15 cellular contexts compared by ENCODE assay signal in genomic region chr19:48866692-48867091, GRCh38. TPM values are rescaled to one million over a fixed set of nuclear protein-coding genes. Genes with fewer than 3 reads are reported as not detected.
DNase-seq lines count a peak whose midpoint lies in the region; ATAC-seq, FAIRE-seq and TF ChIP-seq lines count a peak whose summit lies in the region.
"Had no signal": no experiment of that assay in that cellular context is flagged by ENCODE, and none has a peak within 500 bp of the region (broad histone marks: within the 10 kb centered on the region; RNA-seq: fewer than 3 reads in every experiment).

No MANE protein-coding gene starts in this region.

- H3K4me2 ChIP-seq in DOHH2 (ENCODE audit: low read length) (peak overlapping the region; percentile 57), astrocyte (ENCODE audit: low read length) (peak overlapping the region; percentile 98)

- H3K4me3 Mint-ChIP-seq in astrocyte (ENCODE audit: unreplicated experiment), result peak overlapping the region; percentile 87
- no peak overlapping the region for H3K4me3 Mint-ChIP-seq in naive thymus-derived CD4-positive, alpha-beta T cell
- H3K4me3 Mint-ChIP-seq: T-helper 17 cell had no signal

- no peaks in the 10 kb centered on the region for H3F3A ChIP-seq in DOHH2 (ENCODE audit: control insufficient read depth, insufficient read depth)

- no peaks in the 10 kb centered on the region for H3K27me3 ChIP-seq in DOHH2 (ENCODE audit: control insufficient read depth, low read length)
- no peaks in the 10 kb centered on the region for H3K27me3 ChIP-seq in astrocyte (ENCODE audit: insufficient read depth, low read length)
- H3K27me3 ChIP-seq in pancreas, result no peaks in the 10 kb centered on the region
- no peaks in the 10 kb centered on the region for H3K27me3 ChIP-seq in uterus
- H3K27me3 ChIP-seq in HAP-1 (ENCODE audit: low read depth), result no peaks in the 10 kb centered on the region
- H3K27me3 ChIP-seq in naive thymus-derived CD4-positive, alpha-beta T cell (ENCODE audit: control insufficient read depth in 2 of 2, insufficient read depth in 2 of 2, low read length in 2 of 2), result no peaks in the 10 kb centered on the region
- H3K27me3 ChIP-seq: upper lobe of right lung had no signal

- H3K79me2 ChIP-seq in DOHH2 (ENCODE audit: control insufficient read depth, low read length), result no peaks in the 10 kb centered on the region
- H3K79me2 ChIP-seq in astrocyte (ENCODE audit: insufficient read depth, low read length), result peaks cover 14% of the 10 kb centered on the region

- CTCF ChIA-PET in naive thymus-derived CD4-positive, alpha-beta T cell (lab: Charles Lee), result interaction anchor here (0.6 kb wide), 2 partner anchors 26 to 1455 kb away, joined by 3 to 4 read pairs; no protein-coding TSS in a partner anchor

- intact Hi-C loops in sciatic nerve (cut with DNase I), result no loop called here
- intact Hi-C loops in pancreas (cut with DNase I), result no loop called here
- intact Hi-C loops in uterus (cut with DNase I; ENCODE audit: low total_unique reads), result no loop called here
- intact Hi-C loops in naive thymus-derived CD4-positive, alpha-beta T cell (cut with micrococcal nuclease), result no loop called here

- POLR2A ChIA-PET in naive thymus-derived CD4-positive, alpha-beta T cell (lab: Charles Lee), result interaction anchor here (1.1 kb wide), 1 partner anchor 15 kb away, joined by 3 read pairs; no protein-coding TSS in a partner anchor

- WGBS in pancreas, 2 donors, result 65 to 84% methylated on average over 6 of the region's 6 CpGs

- H3K4me3 ChIP-seq in DOHH2 (ENCODE audit: low read length) (no peak overlapping the region), astrocyte (ENCODE audit: insufficient read depth, low read depth, low read length) (no peak overlapping the region), fibroblast of villous mesenchyme (ENCODE audit: low read depth, low read length) (peak overlapping the region; percentile 1), pancreas (no peak overlapping the region), uterus (no peak overlapping the region), HAP-1 (no peak overlapping the region)
- H3K4me3 ChIP-seq in naive thymus-derived CD4-positive, alpha-beta T cell (ENCODE audit: low read length), result no peak overlapping the region
- H3K4me3 ChIP-seq: mucosa of descending colon had no signal

- peaks cover 14% of the 10 kb centered on the region for H3K36me3 Mint-ChIP-seq in astrocyte (ENCODE audit: low read depth, unreplicated experiment)
- no peaks in the 10 kb centered on the region for H3K36me3 Mint-ChIP-seq in naive thymus-derived CD4-positive, alpha-beta T cell

- H3K4me1 ChIP-seq in DOHH2 (ENCODE audit: control insufficient read depth, low read length) (peaks cover 30% of the 10 kb centered on the region), astrocyte (ENCODE audit: insufficient read depth, low read length) (peaks cover 15% of the 10 kb centered on the region), pancreas (no peaks in the 10 kb centered on the region), uterus (peaks cover 6 to 7% of the 10 kb centered on the region in 2 donors), HAP-1 (peaks cover 10% of the 10 kb centered on the region)
- peaks cover 0 to under 1% of the 10 kb centered on the region in 2 donors for H3K4me1 ChIP-seq in naive thymus-derived CD4-positive, alpha-beta T cell (ENCODE audit: control insufficient read depth in 2 of 2, insufficient read depth in 2 of 2, low read length in 2 of 2)

- ATAC-seq in sciatic nerve (peak; percentile 6), pancreas (no peak)
- ATAC-seq in naive thymus-derived CD4-positive, alpha-beta T cell, result no peak
- ATAC-seq: T-helper 17 cell, upper lobe of right lung had no signal

- peaks cover 2% of the 10 kb centered on the region for H3K27me3 Mint-ChIP-seq in astrocyte (ENCODE audit: low read depth, unreplicated experiment)
- H3K27me3 Mint-ChIP-seq in naive thymus-derived CD4-positive, alpha-beta T cell, result peaks cover 0 to 14% (median 0%) of the 10 kb centered on the region in 5 donors

- peak overlapping the region; percentile 2 for H3K9ac ChIP-seq in astrocyte (ENCODE audit: low read length)

- H3K9me2 ChIP-seq in DOHH2 (replicated peaks; ENCODE audit: control insufficient read depth, low read length), result no peaks in the 10 kb centered on the region

- FAIRE-seq in astrocyte (lab: Jason Lieb, UNC), result no peak
- FAIRE-seq in pancreas (lab: Jason Lieb, UNC), result no peak
- FAIRE-seq: kidney had no signal

- no peaks in the 10 kb centered on the region for H4K20me1 ChIP-seq in DOHH2 (ENCODE audit: control insufficient read depth, insufficient read depth, low read depth, low read length)
- no peaks in the 10 kb centered on the region for H4K20me1 ChIP-seq in astrocyte (ENCODE audit: insufficient read depth, low read length)

- in situ Hi-C loops in HAP-1 (cut with MboI; ENCODE audit: low sequenced_read_pairs), result no loop called here

- peaks cover 10% of the 10 kb centered on the region for H3K4me1 Mint-ChIP-seq in astrocyte (ENCODE audit: low read depth, unreplicated experiment)
- H3K4me1 Mint-ChIP-seq in naive thymus-derived CD4-positive, alpha-beta T cell, result peaks cover 0 to 6% (median 0%) of the 10 kb centered on the region in 7 donors

- TF ChIP-seq POLR2A in uterus (IDR thresholded peaks at IDR 0.05), result no peak

- H3K9me3 ChIP-seq in DOHH2 (ENCODE audit: control insufficient read depth, insufficient read depth, low read length) (no peaks in the 10 kb centered on the region), astrocyte (ENCODE audit: insufficient read depth, low read depth, low read length) (no peaks in the 10 kb centered on the region), pancreas (no peaks in the 10 kb centered on the region), uterus (no peaks in the 10 kb centered on the region), HAP-1 (no peaks in the 10 kb centered on the region)
- no peaks in the 10 kb centered on the region for H3K9me3 ChIP-seq in naive thymus-derived CD4-positive, alpha-beta T cell (ENCODE audit: control insufficient read depth in 2 of 3, low read length in 3 of 3)
- H3K9me3 ChIP-seq: mucosa of descending colon, upper lobe of right lung had no signal

- no peak for TF ChIP-seq CTCF in DOHH2 (IDR thresholded peaks at IDR 0.05; ENCODE audit: low read depth, low read length, poor library complexity, severe bottlenecking)
- no peak for TF ChIP-seq CTCF in astrocyte (IDR thresholded peaks at IDR 0.05; ENCODE audit: insufficient read depth, low read depth, low read length)
- no peak for TF ChIP-seq CTCF in fibroblast of villous mesenchyme (IDR thresholded peaks at IDR 0.05; ENCODE audit: insufficient read depth, low read depth, low read length)
- no peak for TF ChIP-seq CTCF in pancreas (IDR thresholded peaks at IDR 0.05)
- no peak for TF ChIP-seq CTCF in uterus (IDR thresholded peaks at IDR 0.05)

- H3K27ac Mint-ChIP-seq in astrocyte (ENCODE audit: unreplicated experiment), result no peak overlapping the region
- peak overlapping the region in 1 of 9 donors; percentile 20 for H3K27ac Mint-ChIP-seq in naive thymus-derived CD4-positive, alpha-beta T cell
- H3K27ac Mint-ChIP-seq: T-helper 17 cell had no signal

- H3K27ac ChIP-seq in DOHH2 (ENCODE audit: low read depth, low read length) (no peak overlapping the region), astrocyte (ENCODE audit: low read depth, low read length) (no peak overlapping the region), pancreas (no peak overlapping the region), uterus (peak overlapping the region in 1 of 2 donors; percentile 89)
- no peak overlapping the region for H3K27ac ChIP-seq in naive thymus-derived CD4-positive, alpha-beta T cell (ENCODE audit: low read depth, low read length)
- H3K27ac ChIP-seq: upper lobe of right lung had no signal

- H3K36me3 ChIP-seq in DOHH2 (ENCODE audit: control insufficient read depth, low read length) (no peaks in the 10 kb centered on the region), astrocyte (ENCODE audit: insufficient read depth, low read length) (no peaks in the 10 kb centered on the region), pancreas (no peaks in the 10 kb centered on the region), uterus (no peaks in the 10 kb centered on the region), HAP-1 (replicated peaks) (no peaks in the 10 kb centered on the region)
- H3K36me3 ChIP-seq in naive thymus-derived CD4-positive, alpha-beta T cell (ENCODE audit: control insufficient read depth in 2 of 3, insufficient read depth in 3 of 3, low read length in 3 of 3), result no peaks in the 10 kb centered on the region
- H3K36me3 ChIP-seq: upper lobe of right lung had no signal

- no peak overlapping the region for H2AFZ ChIP-seq in astrocyte (ENCODE audit: low read depth, low read length)

- no peaks in the 10 kb centered on the region for H3K9me3 Mint-ChIP-seq in astrocyte (ENCODE audit: unreplicated experiment)
- no peaks in the 10 kb centered on the region for H3K9me3 Mint-ChIP-seq in naive thymus-derived CD4-positive, alpha-beta T cell

- DNase-seq in astrocyte (ENCODE audit: low read depth), result no peak
- no peak for DNase-seq in fibroblast of villous mesenchyme (ENCODE audit: low read depth)
- no peak for DNase-seq in sciatic nerve (ENCODE audit: low spot score)
- DNase-seq in pancreas, result no peak
- DNase-seq in uterus, result no peak
- no peak for DNase-seq in HAP-1 (ENCODE audit: low spot score in 2 of 2)
- no peak for DNase-seq in naive thymus-derived CD4-positive, alpha-beta T cell
- DNase-seq: activated CD4-positive, CD25-positive, alpha-beta regulatory T cell treated with anti-CD3 and anti-CD28 coated beads, Interleukin-2, amount 50 U/mL, for 72 hours; kidney; mucosa of descending colon; NCI-H1048; T-helper 17 cell; upper lobe of right lung had no signal

RNA-seq across cellular contexts. Expression of gene PLEKHA4, which starts 1.7 kb away (rescaled TPM):
- total RNA-seq in astrocyte, result 27.5 and 32.8 TPM in 2 replicates
- total RNA-seq in fibroblast of villous mesenchyme, result 6.0 and 12.2 TPM in 2 replicates
- 519 TPM for total RNA-seq in sciatic nerve
- 10 to 100 TPM in 2 of 6 donors, 1 to 10 TPM in 4; 5.9 to 19.7 (median 8.7) TPM for total RNA-seq in pancreas
- polyA plus RNA-seq in pancreas, result 10 to 100 TPM; 18.2 to 28.3 TPM
- 10 to 100 TPM in 2 of 4 donors, 1 to 10 TPM in 2; 1.3 to 60.4 (median 10.4) TPM for total RNA-seq in uterus
- total RNA-seq in naive thymus-derived CD4-positive, alpha-beta T cell, result 1 to 10 TPM; 2.1 to 7.4 (median 4.0) TPM
- 1 to 10 TPM; 2.6 to 5.6 TPM for polyA plus RNA-seq in naive thymus-derived CD4-positive, alpha-beta T cell

RNA-seq across cellular contexts. Expression of gene PPP1R15A, which starts 5.5 kb away (rescaled TPM):
- total RNA-seq in astrocyte (39.5 and 53.2 TPM in 2 replicates), fibroblast of villous mesenchyme (63.9 and 76.0 TPM in 2 replicates), sciatic nerve (95.8 TPM), pancreas (10 to 100 TPM in 5 of 6 donors, 1 to 10 TPM in 1; 8.1 to 20.6 (median 12.4) TPM), uterus (10 to 100 TPM; 28.6 to 53.0 (median 30.9) TPM)
- 10 to 100 TPM; 28.2 to 53.2 TPM for polyA plus RNA-seq in pancreas
- 1,000 to 10,000 TPM in 1 of 5 experiments, 100 to 1,000 TPM in 1, 10 to 100 TPM in 3; 31.5 to 1,030 (median 71.9) TPM for total RNA-seq in naive thymus-derived CD4-positive, alpha-beta T cell
- polyA plus RNA-seq in naive thymus-derived CD4-positive, alpha-beta T cell, result 10 to 100 TPM; 23.0 to 29.8 TPM

RNA-seq across cellular contexts. Expression of gene HSD17B14, which starts 30.4 kb away (rescaled TPM):
- 8.2 and 9.7 TPM in 2 replicates for total RNA-seq in astrocyte
- total RNA-seq in fibroblast of villous mesenchyme, result 12.2 and 13.8 TPM in 2 replicates
- 22.2 TPM for total RNA-seq in sciatic nerve
- 1 to 10 TPM in 4 of 6 donors, under 1 TPM in 2; 0.69 to 4.0 (median 1.7) TPM for total RNA-seq in pancreas
- 10 to 100 TPM in 1 of 2 donors, 1 to 10 TPM in 1; 8.5 to 25.4 TPM for polyA plus RNA-seq in pancreas
- 10 to 100 TPM in 1 of 4 donors, 1 to 10 TPM in 3; 5.6 to 31.9 (median 8.7) TPM for total RNA-seq in uterus
- total RNA-seq in naive thymus-derived CD4-positive, alpha-beta T cell, result 1 to 10 TPM in 2 of 5 experiments, under 1 TPM in 2, not detected in 1; 0.38 to 2.9 (median 1.2) TPM
- polyA plus RNA-seq in naive thymus-derived CD4-positive, alpha-beta T cell, result 1 to 10 TPM in 1 of 2 donors, under 1 TPM in 1; 0.66 to 1.7 TPM
- total RNA-seq: H4 had no signal

RNA-seq across cellular contexts. Expression of gene TULP2, which starts 31.9 kb away (rescaled TPM):
- total RNA-seq in astrocyte (not detected in 2 replicates), fibroblast of villous mesenchyme (0.32 TPM in 1 of 2 replicates, not detected in the other), sciatic nerve (1.1 TPM), pancreas (under 1 TPM in 1 of 6 donors, not detected in 5; 0.35 TPM), uterus (under 1 TPM in 2 of 4 donors, not detected in 2; 0.14 to 0.70 TPM)
- polyA plus RNA-seq in pancreas, result not detected
- total RNA-seq in naive thymus-derived CD4-positive, alpha-beta T cell, result not detected
- not detected for polyA plus RNA-seq in naive thymus-derived CD4-positive, alpha-beta T cell
- total RNA-seq: H4, kidney, T-helper 17 cell, upper lobe of right lung had no signal

RNA-seq across cellular contexts. Expression of gene NUCB1, which starts 33.4 kb away (rescaled TPM):
- total RNA-seq in astrocyte, result 164 and 189 TPM in 2 replicates
- 139 and 154 TPM in 2 replicates for total RNA-seq in fibroblast of villous mesenchyme
- total RNA-seq in sciatic nerve, result 262 TPM
- total RNA-seq in pancreas, result 100 to 1,000 TPM in 2 of 6 donors, 10 to 100 TPM in 4; 60.9 to 136 (median 79.8) TPM
- 100 to 1,000 TPM; 103 to 118 TPM for polyA plus RNA-seq in pancreas
- total RNA-seq in uterus, result 100 to 1,000 TPM in 3 of 4 donors, 10 to 100 TPM in 1; 98.5 to 211 (median 173) TPM
- total RNA-seq in naive thymus-derived CD4-positive, alpha-beta T cell, result 100 to 1,000 TPM; 128 to 252 (median 142) TPM
- 100 to 1,000 TPM in 1 of 2 donors, 10 to 100 TPM in 1; 70.5 to 150 TPM for polyA plus RNA-seq in naive thymus-derived CD4-positive, alpha-beta T cell
